ENCODE assay signal across 31 cellular contexts in the genomic region with DNA sequence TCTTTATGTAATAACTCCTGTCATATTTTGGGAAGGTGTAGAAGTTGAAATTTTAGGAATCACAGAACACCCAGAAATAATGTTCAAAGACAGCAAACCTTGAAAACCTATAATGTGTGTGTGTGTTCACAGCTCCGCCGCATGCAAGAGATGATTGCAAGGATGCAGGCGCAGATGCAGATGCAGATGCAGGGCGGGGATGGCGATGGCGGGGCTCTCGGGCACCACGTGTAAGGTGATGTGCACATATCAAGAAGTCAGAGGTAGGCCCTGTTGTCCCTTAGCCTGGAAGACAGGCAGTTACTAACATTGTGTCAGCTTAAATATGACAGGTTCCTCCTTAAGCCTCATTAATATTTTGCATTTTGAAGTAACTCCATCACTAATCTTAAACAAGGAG.
"Had no signal": no experiment of that assay in that cellular context is flagged by ENCODE, and none has a peak within 500 bp of the region (broad histone marks: within the 10 kb centered on the region; RNA-seq: fewer than 3 reads in every experiment).

No MANE protein-coding gene starts in this region.

- H3K27ac Mint-ChIP-seq: activated CD4-positive, alpha-beta T cell treated with anti-CD3 and anti-CD28 coated beads, Interleukin-2, amount 10 ng/mL, durations not matched to agents 7 days and 5 days; activated naive CD4-positive, alpha-beta T cell treated with anti-CD3 and anti-CD28 coated beads, Interleukin-2, amount 10 ng/mL, durations not matched to agents 7 days and 5 days; activated naive CD8-positive, alpha-beta T cell treated with anti-CD3 and anti-CD28 coated beads, Interleukin-2, amount 10 ng/mL, durations not matched to agents 7 days and 5 days; T-helper 17 cell had no signal

- H3K36me3 ChIP-seq: breast epithelium had no signal

- H3K4me3 ChIP-seq: body of pancreas, breast epithelium, Peyer's patch, SJSA1 had no signal

- DNase-seq: activated CD4-positive, alpha-beta memory T cell treated with anti-CD3 and anti-CD28 coated beads for 36 hours; activated CD4-positive, alpha-beta T cell treated with anti-CD3 and anti-CD28 coated beads, Interleukin-2, amount 10 ng/mL, durations not matched to agents 7 days and 5 days; activated CD8-positive, alpha-beta memory T cell treated with anti-CD3 and anti-CD28 coated beads, Interleukin-2, amount 50 U/mL, for 4 hours; activated effector memory CD4-positive, alpha-beta T cell treated with Interleukin-2 at 50 U/mL for 16 hours; activated naive CD4-positive, alpha-beta T cell treated with anti-CD3 and anti-CD28 coated beads, Interleukin-2, amount 10 ng/mL, durations not matched to agents 7 days and 5 days; activated naive CD8-positive, alpha-beta T cell treated with anti-CD3 and anti-CD28 coated beads, Interleukin-2, amount 10 ng/mL, durations not matched to agents 7 days and 5 days; activated T-cell treated with anti-CD3 and anti-CD28 coated beads for 4 hours; activated T-cell treated with anti-CD3 and anti-CD28 coated beads, Interleukin-2, amount 50 U/mL, for 48 hours; body of pancreas; MM.1S; MV-4-11; NCI-H1092; NCI-H1436 treated with DMSO at 0.1 percent for 48 hours; NCI-H1694 treated with DMSO at 0.1 percent for 48 hours; NCI-H2029; NCI-H345; NCI-H510A; NCI-H526; NCI-H748 treated with DMSO at 0.1 percent for 48 hours; NK-92 treated with Interleukin-12 subunit alpha and Interleukin-12 subunit beta, amount 100 ng/mL, for 24 hours; PC-3; Peyer's patch; RPMI8226; SHP77 treated with DMSO at 0.1 percent for 48 hours; SK-N-SH; T-cell; T-helper 17 cell; T1000 had no signal

- H3K9me3 Mint-ChIP-seq: activated CD4-positive, alpha-beta memory T cell treated with anti-CD3 and anti-CD28 coated beads for 36 hours; activated CD4-positive, alpha-beta T cell treated with anti-CD3 and anti-CD28 coated beads, Interleukin-2, amount 10 ng/mL, durations not matched to agents 7 days and 5 days; activated naive CD4-positive, alpha-beta T cell treated with anti-CD3 and anti-CD28 coated beads, Interleukin-2, amount 10 ng/mL, durations not matched to agents 7 days and 5 days; activated naive CD8-positive, alpha-beta T cell treated with anti-CD3 and anti-CD28 coated beads, Interleukin-2, amount 10 ng/mL, durations not matched to agents 7 days and 5 days; T-cell had no signal

- H3K4me1 Mint-ChIP-seq: activated naive CD4-positive, alpha-beta T cell treated with anti-CD3 and anti-CD28 coated beads, Interleukin-2, amount 10 ng/mL, durations not matched to agents 7 days and 5 days had no signal

- H3K4me1 ChIP-seq: breast epithelium, SJSA1 had no signal

- H3K9me3 ChIP-seq: body of pancreas, breast epithelium, Peyer's patch, SJSA1, SK-N-SH had no signal

- H3K4me2 ChIP-seq: KMS-11, SK-N-SH had no signal

- H3K27me3 ChIP-seq: body of pancreas, breast epithelium, Peyer's patch, SJSA1 had no signal

- H3K27me3 Mint-ChIP-seq: activated CD4-positive, alpha-beta memory T cell treated with anti-CD3 and anti-CD28 coated beads for 36 hours; activated CD4-positive, alpha-beta T cell treated with anti-CD3 and anti-CD28 coated beads, Interleukin-2, amount 10 ng/mL, durations not matched to agents 7 days and 5 days; activated naive CD4-positive, alpha-beta T cell treated with anti-CD3 and anti-CD28 coated beads, Interleukin-2, amount 10 ng/mL, durations not matched to agents 7 days and 5 days; activated naive CD8-positive, alpha-beta T cell treated with anti-CD3 and anti-CD28 coated beads, Interleukin-2, amount 10 ng/mL, durations not matched to agents 7 days and 5 days; T-cell; T-helper 17 cell had no signal

- H3K4me3 Mint-ChIP-seq: activated CD4-positive, alpha-beta memory T cell treated with anti-CD3 and anti-CD28 coated beads for 36 hours; activated CD4-positive, alpha-beta T cell treated with anti-CD3 and anti-CD28 coated beads, Interleukin-2, amount 10 ng/mL, durations not matched to agents 7 days and 5 days; activated naive CD4-positive, alpha-beta T cell treated with anti-CD3 and anti-CD28 coated beads, Interleukin-2, amount 10 ng/mL, durations not matched to agents 7 days and 5 days; activated naive CD8-positive, alpha-beta T cell treated with anti-CD3 and anti-CD28 coated beads, Interleukin-2, amount 10 ng/mL, durations not matched to agents 7 days and 5 days; T-cell; T-helper 17 cell had no signal

- H3K9ac ChIP-seq: KMS-11, SK-N-SH had no signal

- H3K27ac ChIP-seq: breast epithelium, KMS-11, SJSA1 had no signal

- ATAC-seq: body of pancreas, PC-3, T-cell, T-helper 17 cell had no signal
